Comparison of ENCODE assay signal across 1 cellular context in genomic region chr14:103801459-103801858, GRCh38.
TF ChIP-seq lines count a peak whose summit lies in the region.

No MANE protein-coding gene starts in this region.

TF ChIP-seq in HEK293, 187 proteins besides CTCF, POLR2A, EP300 and RAD21 (continued from another document and continues in another):
- TF ChIP-seq PRDM6 (tag by site-specific recombination; IDR thresholded peaks at IDR 0.05) (peak; percentile 78), ZNF670 (tag by site-specific recombination; IDR thresholded peaks at IDR 0.05; ENCODE audit: low read depth) (no peak), ZNF416 (tag by site-specific recombination; IDR thresholded peaks at IDR 0.05) (no peak), ZNF18 (tag by site-specific recombination; IDR thresholded peaks at IDR 0.05) (peak; percentile 77; the same call in 1 of the 2 replicates), ZNF302 (tag by site-specific recombination; IDR thresholded peaks at IDR 0.05; ENCODE audit: low read depth) (no peak), ZNF350 (tag by site-specific recombination; IDR thresholded peaks at IDR 0.05) (no peak), PRDM2 (tag by site-specific recombination; IDR thresholded peaks at IDR 0.05; ENCODE audit: borderline replicate concordance) (no peak), ZNF707 (tag by site-specific recombination; IDR thresholded peaks at IDR 0.05) (no peak), SCRT2 (tag by site-specific recombination; IDR thresholded peaks at IDR 0.05) (no peak; the same call in 1 of the 2 replicates), BCL11A (tag by site-specific recombination; IDR thresholded peaks at IDR 0.05; ENCODE audit: low read depth) (no peak), ZNF513 (tag by site-specific recombination; IDR thresholded peaks at IDR 0.05) (no peak), ZNF362 (tag by site-specific recombination; IDR thresholded peaks at IDR 0.05) (no peak), ZNF24 (tag by site-specific recombination; IDR thresholded peaks at IDR 0.05) (peak; percentile 81), ZNF658 (tag by site-specific recombination; IDR thresholded peaks at IDR 0.05) (no peak), ZNF433 (tag by site-specific recombination; IDR thresholded peaks at IDR 0.05; ENCODE audit: low read depth) (no peak), ZBTB21 (tag by site-specific recombination; IDR thresholded peaks at IDR 0.05) (peak; percentile 72), PRDM1 (tag by site-specific recombination; IDR thresholded peaks at IDR 0.05) (peak; percentile 92), ZNF645 (tag by site-specific recombination; IDR thresholded peaks at IDR 0.05) (no peak), ZNF639 (tag by site-specific recombination; IDR thresholded peaks at IDR 0.05) (0 out of 2 replicates have a peak, but pooled peaks have one; percentile 44), ZNF184 (tag by site-specific recombination; IDR thresholded peaks at IDR 0.05) (0 out of 2 replicates have a peak, but pooled peaks have one; percentile 63), ZNF280D (tag by site-specific recombination; IDR thresholded peaks at IDR 0.05) (no peak), ZNF169 (tag by site-specific recombination; IDR thresholded peaks at IDR 0.05) (no peak), YY2 (tag by site-specific recombination; IDR thresholded peaks at IDR 0.05) (0 out of 2 replicates have a peak, but pooled peaks have one; percentile 29), ZNF626 (tag by site-specific recombination; IDR thresholded peaks at IDR 0.05) (no peak), SALL2 (tag by site-specific recombination; IDR thresholded peaks at IDR 0.05; ENCODE audit: borderline replicate concordance) (no peak), ZNF555 (tag by site-specific recombination; conservative IDR thresholded peaks at IDR 0.05) (no peak), EGR2 (tag by site-specific recombination; IDR thresholded peaks at IDR 0.05; ENCODE audit: low read depth) (no peak), ZNF19 (tag by site-specific recombination; IDR thresholded peaks at IDR 0.05; ENCODE audit: low read depth) (no peak), ZNF654 (tag by site-specific recombination; IDR thresholded peaks at IDR 0.05; ENCODE audit: low read depth) (peak; percentile 13; the same call in 1 of the 2 replicates), ZNF610 (tag by site-specific recombination; IDR thresholded peaks at IDR 0.05; ENCODE audit: borderline replicate concordance) (peak; percentile 89; the same call in 1 of the 2 replicates), ZNF394 (tag by site-specific recombination; IDR thresholded peaks at IDR 0.05; ENCODE audit: borderline replicate concordance) (peak; percentile 30; the same call in 1 of the 2 replicates), ZFP69B (tag by site-specific recombination; IDR thresholded peaks at IDR 0.05) (peak; percentile 82; the same call in 1 of the 2 replicates)
